ENCODE assay signal across 1 cellular context in genomic region chr5:107959573-107960279, GRCh38.
TF ChIP-seq lines count a peak whose summit lies in the region.

No MANE protein-coding gene starts in this region.

TF ChIP-seq in GM12878, 131 proteins besides CTCF, POLR2A, EP300 and RAD21 (continued from another document):
- TF ChIP-seq MTA3 (IDR thresholded peaks at IDR 0.05; ENCODE audit: borderline replicate concordance, low read length) (no peak), CEBPB (IDR thresholded peaks at IDR 0.05; ENCODE audit: borderline replicate concordance in 1 of 2, low read depth in 2 of 2, low read length in 2 of 2) (no peak), ZBED1 (IDR thresholded peaks at IDR 0.05; ENCODE audit: borderline replicate concordance) (no peak), SPI1 (IDR thresholded peaks at IDR 0.05; ENCODE audit: borderline replicate concordance, insufficient read depth, low read depth, low read length) (peak; percentile 51; the same call in 1 of the 2 replicates), MTA2 (IDR thresholded peaks at IDR 0.05; ENCODE audit: low read depth) (peak; percentile 40; the same call in 1 of the 2 replicates), SUPT20H (IDR thresholded peaks at IDR 0.05; ENCODE audit: borderline replicate concordance, control insufficient read depth, low read depth, low read length) (no peak), NR2C1 (IDR thresholded peaks at IDR 0.05) (no peak), E2F4 (IDR thresholded peaks at IDR 0.05; ENCODE audit: low read depth, low read length) (no peak)
